In the genomic region with DNA sequence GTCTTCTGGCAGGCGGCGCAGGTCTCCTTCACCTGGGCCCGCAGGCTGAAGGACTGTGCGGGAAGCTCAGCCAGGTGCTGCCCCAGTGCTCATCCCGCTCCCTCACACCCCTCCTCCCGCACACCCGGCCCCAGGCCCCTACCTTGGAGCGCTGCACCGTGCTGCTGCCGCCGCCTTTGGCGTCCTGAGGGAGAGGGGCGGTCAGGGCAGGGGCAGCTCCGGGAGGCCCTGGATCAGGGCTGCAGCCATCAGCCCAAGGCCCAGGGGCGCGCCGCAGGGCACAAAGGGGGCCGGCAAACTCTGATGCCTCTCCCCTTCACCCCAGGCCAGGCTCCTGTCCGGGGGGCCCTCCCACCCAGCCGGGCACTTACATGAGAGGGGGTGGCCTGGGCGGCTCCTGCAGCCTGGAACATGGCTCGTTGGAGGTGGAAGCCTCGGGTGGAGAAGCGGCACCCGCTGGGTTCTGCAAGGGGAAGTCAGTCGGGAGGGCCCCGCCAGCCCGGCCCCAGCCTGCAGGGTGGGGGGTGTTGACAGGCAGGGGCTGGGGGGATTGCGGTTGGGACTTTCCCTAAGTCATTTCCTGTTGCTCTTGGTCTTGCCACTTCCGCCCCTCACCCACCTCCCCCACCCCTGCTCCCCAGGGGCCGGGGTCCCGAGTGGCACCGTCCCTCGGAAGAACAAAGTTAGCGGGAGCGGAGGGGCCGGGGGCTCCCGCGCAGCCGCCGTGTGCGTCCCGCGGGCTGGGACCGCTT, we compare ENCODE assay signal across 8 cellular contexts. TPM values are rescaled to one million over a fixed set of nuclear protein-coding genes. Genes with fewer than 3 reads are reported as not detected.
DNase-seq lines count a peak whose midpoint lies in the region; ATAC-seq and TF ChIP-seq lines count a peak whose summit lies in the region.

No MANE protein-coding gene starts in this region.

- H3K23ac ChIP-seq in mesendoderm (ENCODE audit: low read length) = peak overlapping the region; percentile 80

- TF ChIP-seq CTCF in AG09309 (IDR thresholded peaks at IDR 0.05; ENCODE audit: control insufficient read depth, insufficient read depth, low read depth, low read length, missing control alignments) (no peak), coronary artery (IDR thresholded peaks at IDR 0.05) (no peak)

- DNase-seq in AG09309 (ENCODE audit: low read depth) (no peak), GM19238 (ENCODE audit: insufficient read length, low spot score) (peak; percentile 76), coronary artery (ENCODE audit: low spot score) (peak; percentile 83), mesendoderm (peak; percentile 83)
- DNase-seq in activated CD4-positive, alpha-beta T cell treated with anti-CD3 and anti-CD28 coated beads for 24 hours (ENCODE audit: low read depth in 2 of 2) = peak; percentile 54 to 61
- peak; percentile 79 for DNase-seq in stimulated activated CD8-positive, alpha-beta memory T cell treated with anti-CD3 and anti-CD28 coated beads, Interleukin-4, amount 100 ng/mL, for 24 hours (ENCODE audit: low read depth)

- H3K27ac ChIP-seq in KOPT-K1 (ENCODE audit: low read depth, low read length, poor library complexity, severe bottlenecking) (peak overlapping the region; percentile 91), coronary artery (peak overlapping the region; percentile 26 to 62), mesendoderm (ENCODE audit: low read depth, low read length) (peak overlapping the region; percentile 98)

- peak overlapping the region; percentile 83 for H3K18ac ChIP-seq in mesendoderm (ENCODE audit: low read length)

- no peaks in the 10 kb centered on the region for H3K9me3 ChIP-seq in KOPT-K1 (ENCODE audit: insufficient read depth, low read length, poor library complexity, severe bottlenecking)

- H3K9ac ChIP-seq in mesendoderm (ENCODE audit: low read length) = peak overlapping the region; percentile 93

- no peaks in the 10 kb centered on the region for H3K27me3 ChIP-seq in mesendoderm (ENCODE audit: insufficient read depth, low read length, poor library complexity)

- no peak for ATAC-seq in HG03565 (IDR thresholded peaks at IDR 0.05; ENCODE audit: unreplicated experiment)

- H3K36me3 ChIP-seq in KOPT-K1 (ENCODE audit: insufficient read depth, low read length) (peaks cover 48% of the 10 kb centered on the region), mesendoderm (ENCODE audit: control insufficient read depth, insufficient read depth, low read length) (peaks cover 7% of the 10 kb centered on the region)

- H4K8ac ChIP-seq in mesendoderm (ENCODE audit: low read depth, low read length) = peak overlapping the region; percentile 59

- peaks cover 17% of the 10 kb centered on the region for H3K4me1 ChIP-seq in mesendoderm (ENCODE audit: control insufficient read depth, low read depth, low read length)

- H2BK120ac ChIP-seq in mesendoderm (ENCODE audit: low read depth, low read length) = peak overlapping the region; percentile 51

- H2BK5ac ChIP-seq in mesendoderm (ENCODE audit: low read length) = peak overlapping the region; percentile 70

- H3K4me2 ChIP-seq in mesendoderm (ENCODE audit: low read length) = peak overlapping the region; percentile 71

- peak overlapping the region; percentile 52 for H3K4me3 ChIP-seq in AG09309 (ENCODE audit: control insufficient read depth, low read depth, low read length)
- peak overlapping the region; percentile 76 for H3K4me3 ChIP-seq in coronary artery
- peak overlapping the region; percentile 74 for H3K4me3 ChIP-seq in mesendoderm (ENCODE audit: low read length)

- WGBS in mesendoderm (ENCODE audit: extremely low coverage, insufficient coverage, low lambda C conversion rate) = no CpG with 5 or more reads among the region's 45 CpGs

- peak overlapping the region; percentile 98 for H3K56ac ChIP-seq in mesendoderm (ENCODE audit: low read length)

- peak overlapping the region; percentile 98 for H3K4ac ChIP-seq in mesendoderm (ENCODE audit: low read depth, low read length)

- no peak overlapping the region for H2BK15ac ChIP-seq in mesendoderm (replicated peaks; ENCODE audit: low read depth)

- no peak overlapping the region for H4K5ac ChIP-seq in mesendoderm (ENCODE audit: low read length)

- no peak overlapping the region for H2AK5ac ChIP-seq in mesendoderm (ENCODE audit: low read length)

- H3K79me1 ChIP-seq in mesendoderm (ENCODE audit: low read length) = peaks cover 24% of the 10 kb centered on the region

- H3K79me2 ChIP-seq in mesendoderm (ENCODE audit: control insufficient read depth, insufficient read depth, low read length) = peaks cover 22% of the 10 kb centered on the region

RNA-seq across cellular contexts. Expression of a gene that starts 0.9 kb away (rescaled TPM):
- 60.1 TPM for polyA plus RNA-seq in mesendoderm (2013, experiment 1 of 2)
- 59.0 TPM for polyA plus RNA-seq in mesendoderm (2013, experiment 2 of 2)

RNA-seq across cellular contexts. Expression of a gene that starts 42.5 kb away (rescaled TPM):
- 16.7 TPM for polyA plus RNA-seq in mesendoderm (2013, experiment 1 of 2)
- 16.2 TPM for polyA plus RNA-seq in mesendoderm (2013, experiment 2 of 2)

Comparison
In these comparisons a context has a peak if more than half of its experiments do, and no peak if none do; other contexts are left out.
1. H3K27ac ChIP-seq: peak in every context shown above with its lines; median percentile 98 in mesendoderm; 91 in KOPT-K1; 44 in coronary artery.